Comparison of ENCODE assay signal across 21 cellular contexts in genomic region chr1:83725735-83726360, GRCh38.
"Had no signal": no experiment of that assay in that cellular context is flagged by ENCODE, and none has a peak within 500 bp of the region (broad histone marks: within the 10 kb centered on the region; RNA-seq: fewer than 3 reads in every experiment).

No MANE protein-coding gene starts in this region.

- DNase-seq: activated CD4-positive, alpha-beta memory T cell treated with anti-CD3 and anti-CD28 coated beads, Interleukin-2, amount 10 ng/mL, durations not matched to agents 7 days and 5 days; activated CD4-positive, alpha-beta T cell treated with anti-CD3 and anti-CD28 coated beads for 48 hours; activated CD4-positive, CD25-positive, alpha-beta regulatory T cell; activated CD8-positive, alpha-beta memory T cell treated with anti-CD3 and anti-CD28 coated beads, Interleukin-2, amount 10 ng/mL, durations not matched to agents 7 days and 5 days; activated naive CD8-positive, alpha-beta T cell treated with anti-CD3 and anti-CD28 coated beads, Interleukin-2, amount 10 ng/mL, durations not matched to agents 7 days and 5 days; amygdala; caudate nucleus; foreskin keratinocyte; glutamatergic neuron; hippocampal formation; left lung; nephron progenitor cell; right cardiac atrium; stimulated activated naive CD8-positive, alpha-beta T cell treated with anti-CD3 and anti-CD28 coated beads, Interleukin-15, Interleukin-2, amounts not matched to agents 100 U/mL and 50 U/mL, for 24 hours; T-helper 1 cell; T-helper 9 cell had no signal

- H3K36me3 Mint-ChIP-seq: activated CD8-positive, alpha-beta memory T cell treated with anti-CD3 and anti-CD28 coated beads, Interleukin-2, amount 10 ng/mL, durations not matched to agents 7 days and 5 days; activated naive CD8-positive, alpha-beta T cell treated with anti-CD3 and anti-CD28 coated beads, Interleukin-2, amount 10 ng/mL, durations not matched to agents 7 days and 5 days; brain; type B pancreatic cell had no signal

- H3K27me3 Mint-ChIP-seq: activated CD4-positive, alpha-beta memory T cell treated with anti-CD3 and anti-CD28 coated beads, Interleukin-2, amount 10 ng/mL, durations not matched to agents 7 days and 5 days; activated CD8-positive, alpha-beta memory T cell treated with anti-CD3 and anti-CD28 coated beads, Interleukin-2, amount 10 ng/mL, durations not matched to agents 7 days and 5 days; activated naive CD8-positive, alpha-beta T cell treated with anti-CD3 and anti-CD28 coated beads, Interleukin-2, amount 10 ng/mL, durations not matched to agents 7 days and 5 days; brain; type B pancreatic cell had no signal

- H3K27ac Mint-ChIP-seq: activated CD4-positive, alpha-beta memory T cell treated with anti-CD3 and anti-CD28 coated beads, Interleukin-2, amount 10 ng/mL, durations not matched to agents 7 days and 5 days; activated CD8-positive, alpha-beta memory T cell treated with anti-CD3 and anti-CD28 coated beads, Interleukin-2, amount 10 ng/mL, durations not matched to agents 7 days and 5 days; activated naive CD8-positive, alpha-beta T cell treated with anti-CD3 and anti-CD28 coated beads, Interleukin-2, amount 10 ng/mL, durations not matched to agents 7 days and 5 days; nephron progenitor cell; type B pancreatic cell had no signal

- H3K9me3 Mint-ChIP-seq: activated CD4-positive, alpha-beta memory T cell treated with anti-CD3 and anti-CD28 coated beads, Interleukin-2, amount 10 ng/mL, durations not matched to agents 7 days and 5 days; brain; nephron progenitor cell; type B pancreatic cell had no signal

- H3K27me3 ChIP-seq: foreskin keratinocyte, left lung, suprapubic skin had no signal

- H3K36me3 ChIP-seq: left lung, prostate gland, suprapubic skin had no signal

- H3K9me3 ChIP-seq: left lung, prostate gland, suprapubic skin had no signal

- H3K4me1 ChIP-seq: foreskin keratinocyte, left lung, prostate gland, suprapubic skin had no signal

- H3K27ac ChIP-seq: epithelial cell of prostate, foreskin keratinocyte, left lung, prostate gland, suprapubic skin had no signal

- ATAC-seq: activated CD8-positive, alpha-beta memory T cell treated with anti-CD3 and anti-CD28 coated beads, Interleukin-2, amount 10 ng/mL, durations not matched to agents 7 days and 5 days; foreskin keratinocyte; left lung; right cardiac atrium; stimulated activated naive CD8-positive, alpha-beta T cell treated with anti-CD3 and anti-CD28 coated beads, Interleukin-15, Interleukin-2, amounts not matched to agents 100 U/mL and 50 U/mL, for 24 hours had no signal

- H3K4me3 ChIP-seq: left lung, prostate gland, suprapubic skin had no signal

- H3K4me3 Mint-ChIP-seq: activated CD4-positive, alpha-beta memory T cell treated with anti-CD3 and anti-CD28 coated beads, Interleukin-2, amount 10 ng/mL, durations not matched to agents 7 days and 5 days; activated CD8-positive, alpha-beta memory T cell treated with anti-CD3 and anti-CD28 coated beads, Interleukin-2, amount 10 ng/mL, durations not matched to agents 7 days and 5 days; activated naive CD8-positive, alpha-beta T cell treated with anti-CD3 and anti-CD28 coated beads, Interleukin-2, amount 10 ng/mL, durations not matched to agents 7 days and 5 days; brain; nephron progenitor cell; type B pancreatic cell had no signal

- H3K4me1 Mint-ChIP-seq: activated CD4-positive, alpha-beta memory T cell treated with anti-CD3 and anti-CD28 coated beads, Interleukin-2, amount 10 ng/mL, durations not matched to agents 7 days and 5 days; activated CD8-positive, alpha-beta memory T cell treated with anti-CD3 and anti-CD28 coated beads, Interleukin-2, amount 10 ng/mL, durations not matched to agents 7 days and 5 days; brain; nephron progenitor cell had no signal
